In the genomic region with DNA sequence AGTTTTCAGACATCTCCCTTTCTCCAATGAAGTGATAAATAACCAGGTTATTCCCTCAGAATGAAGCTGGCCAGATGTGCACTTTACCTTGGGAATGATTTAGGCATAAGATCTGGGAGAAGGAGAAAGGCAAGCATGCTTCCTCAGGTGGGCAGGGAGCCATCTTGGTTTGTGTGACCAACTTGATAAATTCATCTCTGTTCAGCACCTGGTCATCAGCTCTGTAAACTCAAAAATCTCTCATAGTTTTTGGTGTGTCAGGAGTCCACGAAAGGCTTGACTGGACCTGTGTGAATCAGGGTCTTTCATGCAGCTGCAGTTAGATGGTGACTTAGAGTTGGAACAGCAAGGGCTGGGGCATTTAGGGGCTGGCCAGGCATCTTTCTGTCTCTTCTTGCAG, we compare ENCODE assay signal across 1 cellular context.
TF ChIP-seq lines count a peak whose summit lies in the region.

No MANE protein-coding gene starts in this region.

TF ChIP-seq in IMR-90, 13 proteins besides CTCF, POLR2A, EP300 and RAD21 (continued from another document):
- TF ChIP-seq, protein P1, sequence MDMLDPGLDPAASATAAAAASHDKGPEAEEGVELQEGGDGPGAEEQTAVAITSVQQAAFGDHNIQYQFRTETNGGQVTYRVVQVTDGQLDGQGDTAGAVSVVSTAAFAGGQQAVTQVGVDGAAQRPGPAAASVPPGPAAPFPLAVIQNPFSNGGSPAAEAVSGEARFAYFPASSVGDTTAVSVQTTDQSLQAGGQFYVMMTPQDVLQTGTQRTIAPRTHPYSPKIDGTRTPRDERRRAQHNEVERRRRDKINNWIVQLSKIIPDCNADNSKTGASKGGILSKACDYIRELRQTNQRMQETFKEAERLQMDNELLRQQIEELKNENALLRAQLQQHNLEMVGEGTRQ (IDR thresholded peaks at IDR 0.05; ENCODE audit: low read depth, low read length) = no peak
- TF ChIP-seq NFE2L2 (IDR thresholded peaks at IDR 0.05; ENCODE audit: low read depth, low read length) (no peak), SMC3 (IDR thresholded peaks at IDR 0.05; ENCODE audit: low read depth, low read length) (no peak), RFX5 (IDR thresholded peaks at IDR 0.05; ENCODE audit: low read depth, low read length) (no peak), FOS (IDR thresholded peaks at IDR 0.05; ENCODE audit: low read depth, low read length) (no peak), CEBPB (IDR thresholded peaks at IDR 0.05; ENCODE audit: low read depth, low read length) (no peak), MAFK (IDR thresholded peaks at IDR 0.05; ENCODE audit: low read depth, low read length) (no peak)
- TF ChIP-seq, protein P2, sequence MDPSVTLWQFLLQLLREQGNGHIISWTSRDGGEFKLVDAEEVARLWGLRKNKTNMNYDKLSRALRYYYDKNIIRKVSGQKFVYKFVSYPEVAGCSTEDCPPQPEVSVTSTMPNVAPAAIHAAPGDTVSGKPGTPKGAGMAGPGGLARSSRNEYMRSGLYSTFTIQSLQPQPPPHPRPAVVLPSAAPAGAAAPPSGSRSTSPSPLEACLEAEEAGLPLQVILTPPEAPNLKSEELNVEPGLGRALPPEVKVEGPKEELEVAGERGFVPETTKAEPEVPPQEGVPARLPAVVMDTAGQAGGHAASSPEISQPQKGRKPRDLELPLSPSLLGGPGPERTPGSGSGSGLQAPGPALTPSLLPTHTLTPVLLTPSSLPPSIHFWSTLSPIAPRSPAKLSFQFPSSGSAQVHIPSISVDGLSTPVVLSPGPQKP (IDR thresholded peaks at IDR 0.05; ENCODE audit: borderline replicate concordance, low read depth, low read length) = no peak
